In genomic region chr16:31143036-31143888, GRCh38 we compare ENCODE assay signal across 8 cellular contexts. TPM values are rescaled to one million over a fixed set of nuclear protein-coding genes. Genes with fewer than 3 reads are reported as not detected.
DNase-seq lines count a peak whose midpoint lies in the region; ATAC-seq, FAIRE-seq and TF ChIP-seq lines count a peak whose summit lies in the region.
"Had no signal": no experiment of that assay in that cellular context is flagged by ENCODE, and none has a peak within 500 bp of the region (broad histone marks: within the 10 kb centered on the region; RNA-seq: fewer than 3 reads in every experiment).

No MANE protein-coding gene starts in this region.

- no peak for ATAC-seq in activated B cell treated with CpG ODN at 0.5 μM for 24 hours (ENCODE audit: low read depth)
- no peak for ATAC-seq in stimulated activated naive B cell treated with anti-CD40 and anti-IgM and Interleukin-4, amounts not matched to agents 10 μg/mL and 1 μg/mL and 100 μg/mL, for 72 hours (replicated peaks)

- no peaks in the 10 kb centered on the region for H3K9me3 Mint-ChIP-seq in activated B cell treated with CpG ODN at 0.5 μM for 24 hours
- no peaks in the 10 kb centered on the region for H3K9me3 Mint-ChIP-seq in stimulated activated naive B cell treated with anti-CD40 and anti-IgM and Interleukin-4, amounts not matched to agents 10 μg/mL and 1 μg/mL and 100 μg/mL, for 72 hours

- DNase-seq in HFF-Myc (ENCODE audit: extremely low read depth, low read depth): no peak
- no peak for DNase-seq in activated B cell treated with CpG ODN at 0.5 μM for 24 hours
- no peak for DNase-seq in stimulated activated naive B cell treated with anti-CD40 and anti-IgM and Interleukin-4, amounts not matched to agents 10 μg/mL and 1 μg/mL and 100 μg/mL, for 72 hours
- no peak for DNase-seq in DMS79 treated with DMSO at 0.1 percent for 48 hours (lab: John Stamatoyannopoulos, UW)
- no peak for DNase-seq in NCI-H748 (lab: John Stamatoyannopoulos, UW; ENCODE audit: unreplicated experiment)
- DNase-seq in GM19239 (ENCODE audit: insufficient read length, low spot score): no peak

- H3K4me3 Mint-ChIP-seq in activated B cell treated with CpG ODN at 0.5 μM for 24 hours: peak overlapping the region; percentile 56
- H3K4me3 Mint-ChIP-seq in stimulated activated naive B cell treated with anti-CD40 and anti-IgM and Interleukin-4, amounts not matched to agents 10 μg/mL and 1 μg/mL and 100 μg/mL, for 72 hours: peak overlapping the region; percentile 59 to 83

- POLR2A ChIA-PET in activated B cell treated with CpG ODN at 0.5 μM for 24 hours (lab: Charles Lee): interaction anchor here (0.6 to 5.3 kb wide), 22 partner anchors 13 to 732 kb away, joined by 3 to 147 read pairs (median 9); partner anchors contain the start of genes ARMC5, FBRS, FUS and HSD3B7

- H3K9me3 ChIP-seq in iPS-18c (ENCODE audit: control insufficient read depth, insufficient read depth, low read length): no peaks in the 10 kb centered on the region
- H3K9me3 ChIP-seq: left lung had no signal

- H3K4me3 ChIP-seq in HFF-Myc (replicated peaks; ENCODE audit: low read depth, low read length): peak overlapping the region; percentile 30
- H3K4me3 ChIP-seq in iPS-18c (ENCODE audit: insufficient read depth, low read depth, low read length): 0 out of 2 replicates have a peak overlapping the region, but pooled peaks have one; percentile 36

- peaks cover 10% of the 10 kb centered on the region for H3K27me3 Mint-ChIP-seq in activated B cell treated with CpG ODN at 0.5 μM for 24 hours
- H3K27me3 Mint-ChIP-seq in stimulated activated naive B cell treated with anti-CD40 and anti-IgM and Interleukin-4, amounts not matched to agents 10 μg/mL and 1 μg/mL and 100 μg/mL, for 72 hours: peaks cover 8 to 14% of the 10 kb centered on the region in 2 donors

- FAIRE-seq in GM19239 (lab: Jason Lieb, UNC): no peak

- intact Hi-C loops in activated B cell treated with CpG ODN at 0.5 μM for 24 hours (cut with micrococcal nuclease): loop anchor here (2.0 kb wide), 2 partner anchors 34 to 194 kb away; partner anchors contain the start of genes BCKDK and ORAI3

- H3K27ac Mint-ChIP-seq in activated B cell treated with CpG ODN at 0.5 μM for 24 hours: no peak overlapping the region
- H3K27ac Mint-ChIP-seq in stimulated activated naive B cell treated with anti-CD40 and anti-IgM and Interleukin-4, amounts not matched to agents 10 μg/mL and 1 μg/mL and 100 μg/mL, for 72 hours: peak overlapping the region; percentile 22

- H3K36me3 Mint-ChIP-seq in activated B cell treated with CpG ODN at 0.5 μM for 24 hours (ENCODE audit: low read depth): no peaks in the 10 kb centered on the region
- H3K36me3 Mint-ChIP-seq in stimulated activated naive B cell treated with anti-CD40 and anti-IgM and Interleukin-4, amounts not matched to agents 10 μg/mL and 1 μg/mL and 100 μg/mL, for 72 hours: no peaks in the 10 kb centered on the region

- CTCF ChIA-PET in activated B cell treated with CpG ODN at 0.5 μM for 24 hours (lab: Charles Lee): interaction anchor here (0.6 to 2.7 kb wide), 17 partner anchors 14 to 726 kb away, joined by 3 to 36 read pairs (median 5); partner anchors contain the start of genes FUS, HSD3B7, KAT8 and VKORC1

- TF ChIP-seq CTCF in HFF-Myc (IDR thresholded peaks at IDR 0.05; ENCODE audit: low read depth, low read length, missing control alignments): no peak
- TF ChIP-seq CTCF in activated B cell treated with CpG ODN at 0.5 μM for 24 hours (IDR thresholded peaks at IDR 0.05): no peak

- H3K4me1 Mint-ChIP-seq in activated B cell treated with CpG ODN at 0.5 μM for 24 hours: peaks cover 12% of the 10 kb centered on the region
- H3K4me1 Mint-ChIP-seq in stimulated activated naive B cell treated with anti-CD40 and anti-IgM and Interleukin-4, amounts not matched to agents 10 μg/mL and 1 μg/mL and 100 μg/mL, for 72 hours: peaks cover 8% of the 10 kb centered on the region in 2 donors

RNA-seq across cellular contexts. Expression of gene PRSS36, which starts 6.6 kb away (rescaled TPM):
- 0.56 and 0.60 TPM in 2 replicates for total RNA-seq in activated B cell treated with CpG ODN at 0.5 μM for 24 hours

RNA-seq across cellular contexts. Expression of gene PRSS8, which starts 7.7 kb away (rescaled TPM):
- total RNA-seq in activated B cell treated with CpG ODN at 0.5 μM for 24 hours: not detected in 2 replicates

RNA-seq across cellular contexts. Expression of gene KAT8, which starts 25.8 kb away (rescaled TPM):
- 82.1 and 93.7 TPM in 2 replicates for total RNA-seq in activated B cell treated with CpG ODN at 0.5 μM for 24 hours

RNA-seq across cellular contexts. Expression of gene BCKDK, which starts 35.1 kb away (rescaled TPM):
- 24.8 and 27.3 TPM in 2 replicates for total RNA-seq in activated B cell treated with CpG ODN at 0.5 μM for 24 hours

RNA-seq across cellular contexts. Expression of gene FUS, which starts 36.7 kb away (rescaled TPM):
- 681 and 752 TPM in 2 replicates for total RNA-seq in activated B cell treated with CpG ODN at 0.5 μM for 24 hours
